22 cellular contexts compared by ENCODE assay signal in genomic region chr12:102470964-102471363, GRCh38.
"Had no signal": no experiment of that assay in that cellular context is flagged by ENCODE, and none has a peak within 500 bp of the region (broad histone marks: within the 10 kb centered on the region; RNA-seq: fewer than 3 reads in every experiment).

No MANE protein-coding gene starts in this region.

- H3K4me3 ChIP-seq: MG63 had no signal

- H3K4me2 ChIP-seq: SK-N-SH had no signal

- H3K27me3 ChIP-seq: MG63 had no signal

- H3K27ac ChIP-seq: HL-60 had no signal

- H3K36me3 ChIP-seq: MG63 had no signal

- FAIRE-seq: HTR-8/SVneo, RCC 7860 had no signal

- DNase-seq: Karpas-422, KG1, MG63, NCI-H1092 treated with DMSO at 0.1 percent for 48 hours, NCI-H1436, NCI-H187, NCI-H2029, NCI-H2081 treated with DMSO at 0.1 percent for 48 hours, NCI-H2171, NCI-H226, NCI-H446, NCI-H510A, NCI-H524 treated with DMSO at 0.1 percent for 48 hours, NCI-H69, NCI-H774, RPMI8226, SHP77, SK-N-SH, SW 1271 had no signal

- H3K9ac ChIP-seq: SK-N-SH had no signal

- H3K9me3 ChIP-seq: MG63, SK-N-SH had no signal

- H3K9me2 ChIP-seq: SK-N-SH had no signal
